Comparison of ENCODE assay signal across 8 cellular contexts in genomic region chr14:71320107-71320733, GRCh38. TPM values are rescaled to one million over a fixed set of nuclear protein-coding genes. Genes with fewer than 3 reads are reported as not detected.
DNase-seq lines count a peak whose midpoint lies in the region; ATAC-seq, FAIRE-seq and TF ChIP-seq lines count a peak whose summit lies in the region.

SIPA1L1 (plus strand) TSS chr14:71320476.

- peak; percentile 93 for TF ChIP-seq POLR2A in GM12892 (IDR thresholded peaks at IDR 0.05; ENCODE audit: low read depth, low read length)
- TF ChIP-seq POLR2A in adrenal gland (IDR thresholded peaks at IDR 0.05) = peak; percentile 88 to 90
- peak in 1 of 2 donors; percentile 85 for TF ChIP-seq POLR2A in heart left ventricle (IDR thresholded peaks at IDR 0.05)
- TF ChIP-seq POLR2A in upper lobe of left lung (IDR thresholded peaks at IDR 0.05) = peak; percentile 35 to 88 (median 73)

- peak; percentile 99 for FAIRE-seq in GM12892 (lab: Jason Lieb, UNC)

- DNase-seq in GM12892 (ENCODE audit: insufficient read length) = peak; percentile 82
- peak; percentile 97 for DNase-seq in NCI-H146 (lab: John Stamatoyannopoulos, UW)
- DNase-seq in T-helper 1 cell = peak; percentile 97 to 99 (median 98)
- peak; percentile 98 to 99 (median 99) for DNase-seq in adrenal gland
- peak; percentile 98 to 100 (median 99) for DNase-seq in heart left ventricle
- DNase-seq in posterior cingulate gyrus = peak; percentile 92 to 100 (median 97)
- peak; percentile 97 to 99 for DNase-seq in upper lobe of left lung

- H3K36me3 ChIP-seq in adrenal gland (replicated peaks in 1 of 2) (no peaks in the 10 kb centered on the region), heart left ventricle (no peaks in the 10 kb centered on the region), upper lobe of left lung (no peaks in the 10 kb centered on the region)

- TF ChIP-seq CTCF in adrenal gland (IDR thresholded peaks at IDR 0.05) = peak in 1 of 6 experiments; percentile 29
- TF ChIP-seq CTCF in heart left ventricle (IDR thresholded peaks at IDR 0.05) = peak in 2 of 12 donors; percentile 7 to 10
- TF ChIP-seq CTCF in upper lobe of left lung (IDR thresholded peaks at IDR 0.05) = peak in 2 of 6 experiments; percentile 19 to 22

- no peaks in the 10 kb centered on the region for H3K9me3 ChIP-seq in adrenal gland (replicated peaks in 1 of 3)
- H3K9me3 ChIP-seq in heart left ventricle = no peaks in the 10 kb centered on the region
- H3K9me3 ChIP-seq in upper lobe of left lung = no peaks in the 10 kb centered on the region

- ATAC-seq in HG02852 (IDR thresholded peaks at IDR 0.05; ENCODE audit: unreplicated experiment) (peak; percentile 77), heart left ventricle (peak; percentile 98 to 99 (median 98)), upper lobe of left lung (ENCODE audit: low FRiP score in 2 of 2) (peak; percentile 95 to 98)

- H3K27ac ChIP-seq in adrenal gland (peak within 1 kb of the TSS; percentile 92 to 97 (median 96)), heart left ventricle (peak within 1 kb of the TSS; percentile 82 to 99 (median 92)), upper lobe of left lung (peak within 1 kb of the TSS; percentile 94 to 100 (median 96))

- no peaks in the 10 kb centered on the region for H3K27me3 ChIP-seq in adrenal gland
- H3K27me3 ChIP-seq in heart left ventricle = no peaks in the 10 kb centered on the region
- no peaks in the 10 kb centered on the region for H3K27me3 ChIP-seq in upper lobe of left lung

- no peak for TF ChIP-seq EP300 in upper lobe of left lung (IDR thresholded peaks at IDR 0.05)

- H3K4me1 ChIP-seq in adrenal gland (replicated peaks in 1 of 2) (peaks cover 13 to 39% of the 10 kb centered on the region in 2 donors), heart left ventricle (peaks cover 0 to 34% (median 12%) of the 10 kb centered on the region in 12 donors), upper lobe of left lung (peaks cover 13 to 38% (median 28%) of the 10 kb centered on the region in 4 donors)

- intact Hi-C loops in adrenal gland (cut with DNase I) (loop anchor here in 1 of 2 donors (10.0 kb wide), 1 partner anchor 425 kb away; no protein-coding TSS in a partner anchor), heart left ventricle (cut with DNase I) (loop anchor here in 7 of 10 donors (2.0 to 10.0 kb wide), 10 partner anchors 85 to 433 kb away; no protein-coding TSS in a partner anchor), posterior cingulate gyrus (cut with DNase I) (loop anchor here (5.0 to 10.0 kb wide), 5 partner anchors 83 to 277 kb away; no protein-coding TSS in a partner anchor)

- WGBS in adrenal gland, 4 donors = 0 to 1% (median 0%) methylated on average over 17 to 52 of the region's 52 CpGs
- 0 to 2% (median 0%) methylated on average over 23 to 52 of the region's 52 CpGs for WGBS in heart left ventricle, 4 donors
- WGBS in upper lobe of left lung, 2 donors = 0 to 1% methylated on average over 21 to 31 of the region's 52 CpGs

- H3K4me3 ChIP-seq in adrenal gland (peak within 1 kb of the TSS; percentile 59 to 96 (median 74)), heart left ventricle (peak within 1 kb of the TSS; percentile 68 to 96 (median 90)), upper lobe of left lung (peak within 1 kb of the TSS; percentile 43 to 97 (median 78))

RNA-seq across cellular contexts. Expression of gene SIPA1L1, which starts in this region (rescaled TPM):
- polyA plus RNA-seq in GM12892 (2012; ENCODE audit: missing spikeins) = 33.5 TPM
- total RNA-seq in adrenal gland (100 to 1,000 TPM in 1 of 8 donors, 10 to 100 TPM in 7; 40.9 to 104 (median 76.1) TPM), heart left ventricle (10 to 100 TPM in 3 of 9 donors, 1 to 10 TPM in 6; 4.1 to 17.9 (median 7.7) TPM), upper lobe of left lung (10 to 100 TPM; 44.1 to 89.5 (median 57.7) TPM)
- polyA plus RNA-seq in adrenal gland (10 to 100 TPM; 31.6 to 78.1 (median 77.7) TPM), heart left ventricle (1 to 10 TPM; 3.8 to 6.6 TPM)

Comparison
In these comparisons a context has a peak if more than half of its experiments do, and no peak if none do; other contexts are left out.
1. Peak in every context shown above with its lines: DNase-seq, ATAC-seq, H3K4me3 ChIP-seq and H3K27ac ChIP-seq.
2. RNA of gene SIPA1L1 (polyA plus RNA-seq): 31.6 to 78.1 TPM in adrenal gland; 3.8 to 6.6 TPM in heart left ventricle; every median in the first group is over 4 times any median in the second.